1 cellular context compared by ENCODE assay signal in genomic region chr3:100844063-100844936, GRCh38.
TF ChIP-seq lines count a peak whose summit lies in the region.

No MANE protein-coding gene starts in this region.

TF ChIP-seq in GM12878, 131 proteins besides CTCF, POLR2A, EP300 and RAD21:
- TF ChIP-seq ZNF687 (IDR thresholded peaks at IDR 0.05): no peak
- no peak for TF ChIP-seq CHD4 (IDR thresholded peaks at IDR 0.05)
- peak; percentile 38 for TF ChIP-seq JUNB (IDR thresholded peaks at IDR 0.05)
- no peak for TF ChIP-seq NBN (IDR thresholded peaks at IDR 0.05)
- TF ChIP-seq PAX5 (IDR thresholded peaks at IDR 0.05; ENCODE audit: borderline replicate concordance, low read depth, low read length): no peak
